22 cellular contexts compared by ENCODE assay signal in genomic region chr5:140318778-140319177, GRCh38. TPM values are rescaled to one million over a fixed set of nuclear protein-coding genes. Genes with fewer than 3 reads are reported as not detected.
"Had no signal": no experiment of that assay in that cellular context is flagged by ENCODE, and none has a peak within 500 bp of the region (broad histone marks: within the 10 kb centered on the region; RNA-seq: fewer than 3 reads in every experiment).

No MANE protein-coding gene starts in this region.

- H3K27me3 ChIP-seq: body of pancreas, gastroesophageal sphincter, heart right ventricle, sigmoid colon, spleen, tibial nerve had no signal

- H3K4me3 ChIP-seq: body of pancreas, gastroesophageal sphincter, heart right ventricle, sigmoid colon, spleen, tibial nerve had no signal

- DNase-seq: activated CD4-positive, alpha-beta T cell treated with anti-CD3 and anti-CD28 coated beads, Interleukin-2, amount 10 ng/mL, durations not matched to agents 24 days and 14 days; activated CD8-positive, alpha-beta T cell treated with anti-CD3 and anti-CD28 coated beads for 36 hours; activated naive CD4-positive, alpha-beta T cell treated with Interleukin-2 at 50 U/mL for 16 hours; activated naive CD8-positive, alpha-beta T cell treated with anti-CD3 and anti-CD28 coated beads, Interleukin-2, amount 10 ng/mL, durations not matched to agents 7 days and 5 days; activated T-cell treated with anti-CD3 and anti-CD28 coated beads, Interleukin-2, amount 50 U/mL, for 24 hours; amygdala; body of pancreas; caudate nucleus; endodermal cell; heart right ventricle; immature natural killer cell; kidney glomerular epithelial cell; left ventricle myocardium superior; naive thymus-derived CD8-positive, alpha-beta T cell; sigmoid colon; spleen; stimulated activated CD8-positive, alpha-beta memory T cell treated with anti-CD3 and anti-CD28 coated beads, Interleukin-4, amount 100 ng/mL, for 48 hours; stimulated activated naive CD4-positive, alpha-beta T cell; T1000 had no signal

- H3K9me3 ChIP-seq: body of pancreas, gastroesophageal sphincter, heart right ventricle, sigmoid colon, spleen, tibial nerve had no signal

- H3K36me3 ChIP-seq: gastroesophageal sphincter, heart right ventricle, sigmoid colon, spleen, tibial nerve had no signal

- H3K27ac ChIP-seq: body of pancreas, gastroesophageal sphincter, parathyroid adenoma, sigmoid colon, tibial nerve had no signal

- ATAC-seq: activated CD8-positive, alpha-beta T cell treated with anti-CD3 and anti-CD28 coated beads for 36 hours; body of pancreas; gastroesophageal sphincter; heart right ventricle; left ventricle myocardium superior; naive thymus-derived CD8-positive, alpha-beta T cell had no signal

RNA-seq across cellular contexts. Expression of gene SLC4A9, which starts 41.2 kb away (rescaled TPM):
- total RNA-seq: activated CD4-positive, alpha-beta T cell treated with anti-CD3 and anti-CD28 coated beads, Interleukin-2, amount 10 ng/mL, durations not matched to agents 24 days and 14 days; body of pancreas; gastroesophageal sphincter; left ventricle myocardium superior; naive thymus-derived CD8-positive, alpha-beta T cell; sigmoid colon; tibial nerve had no signal
